ENCODE assay signal across 1 cellular context in the genomic region with DNA sequence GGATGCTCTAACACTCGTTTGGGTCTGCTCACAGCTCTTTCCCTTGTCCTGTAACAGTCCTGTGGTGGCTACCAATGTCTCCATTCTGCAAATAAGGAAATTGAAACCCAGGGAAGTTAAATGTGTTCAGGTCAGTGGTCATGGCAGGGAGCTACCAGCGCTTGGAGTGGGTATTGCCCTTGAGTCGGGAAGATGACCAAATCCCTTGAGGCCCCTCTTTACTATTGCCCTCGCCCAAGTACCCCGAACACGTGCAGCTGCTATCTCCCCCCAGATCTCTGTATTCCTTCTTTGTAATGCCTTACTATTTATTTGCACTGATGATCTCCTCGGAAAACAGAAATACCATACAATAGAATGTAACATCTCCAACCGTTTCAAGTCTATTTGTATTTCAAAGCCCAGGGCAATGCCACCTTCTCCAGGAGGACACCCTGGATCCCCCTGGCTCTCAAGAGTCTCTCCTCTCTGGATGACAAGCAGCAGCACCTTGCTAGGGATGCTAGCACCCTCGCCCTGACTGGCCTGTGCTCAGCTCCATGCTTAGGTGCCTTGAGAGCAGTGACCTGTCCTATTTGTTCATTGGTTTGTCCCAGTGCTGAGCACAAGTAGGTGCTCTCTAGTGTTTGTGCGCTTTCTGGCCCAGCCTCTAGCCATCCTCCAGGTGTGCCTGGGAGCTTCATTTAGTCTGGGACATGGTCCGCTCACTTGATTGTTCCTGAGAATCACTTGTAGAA.
TF ChIP-seq lines count a peak whose summit lies in the region.

No MANE protein-coding gene starts in this region.

TF ChIP-seq in endothelial cell of umbilical vein, 7 proteins besides CTCF, POLR2A, EP300 and RAD21 (continued from another document):
- TF ChIP-seq, protein P1, sequence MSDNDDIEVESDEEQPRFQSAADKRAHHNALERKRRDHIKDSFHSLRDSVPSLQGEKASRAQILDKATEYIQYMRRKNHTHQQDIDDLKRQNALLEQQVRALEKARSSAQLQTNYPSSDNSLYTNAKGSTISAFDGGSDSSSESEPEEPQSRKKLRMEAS (IDR thresholded peaks at IDR 0.05; ENCODE audit: insufficient read depth, insufficient read length) = no peak
- TF ChIP-seq FOS (IDR thresholded peaks at IDR 0.05; ENCODE audit: borderline replicate concordance, insufficient read depth, low read length) = no peak
- TF ChIP-seq GATA2 (IDR thresholded peaks at IDR 0.05; ENCODE audit: insufficient read depth, insufficient read length, low read depth, low read length) = no peak
- TF ChIP-seq MYC (IDR thresholded peaks at IDR 0.05; ENCODE audit: low read depth, low read length) = no peak
- no peak for TF ChIP-seq JUN (IDR thresholded peaks at IDR 0.05; ENCODE audit: borderline replicate concordance, insufficient read depth, insufficient read length, low read depth)
